ENCODE assay signal across 18 cellular contexts in genomic region chr1:41592451-41593125, GRCh38.
DNase-seq lines count a peak whose midpoint lies in the region; ATAC-seq and TF ChIP-seq lines count a peak whose summit lies in the region.
"Had no signal": no experiment of that assay in that cellular context is flagged by ENCODE, and none has a peak within 500 bp of the region (broad histone marks: within the 10 kb centered on the region; RNA-seq: fewer than 3 reads in every experiment).

No MANE protein-coding gene starts in this region.

- no peaks in the 10 kb centered on the region for H3K27me3 ChIP-seq in IMR-90 (ENCODE audit: control insufficient read depth, insufficient read depth, low read length)
- H3K27me3 ChIP-seq in upper lobe of left lung, result no peaks in the 10 kb centered on the region

- H3K36me3 ChIP-seq in IMR-90 (ENCODE audit: control insufficient read depth, insufficient read depth, low read length) (no peaks in the 10 kb centered on the region), upper lobe of left lung (no peaks in the 10 kb centered on the region)

- peaks cover 7% of the 10 kb centered on the region; the same call in 1 of the 2 replicates for H3K9me1 ChIP-seq in IMR-90 (ENCODE audit: insufficient read depth, low read length)

- TF ChIP-seq EP300 in upper lobe of left lung (IDR thresholded peaks at IDR 0.05), result no peak

- H3K23ac ChIP-seq in IMR-90 (ENCODE audit: low read depth, low read length), result no peak overlapping the region

- 92% methylated on average over 2 of the region's 5 CpGs; no CpG with 5 or more reads in 1 of the 2 experiments for WGBS in IMR-90 (ENCODE audit: extremely low coverage in 2 of 2, insufficient read length in 1 of 2), 2 experiments
- WGBS in upper lobe of left lung, 2 donors, result 96 to 99% methylated on average over 4 to 5 of the region's 5 CpGs

- 0 out of 2 replicates have a peak overlapping the region, but pooled peaks have one; percentile 16 for H2AK5ac ChIP-seq in IMR-90 (ENCODE audit: low read depth, low read length)

- H3K14ac ChIP-seq in IMR-90 (replicated peaks; ENCODE audit: low read depth, low read length), result no peak overlapping the region

- no peak overlapping the region for H2BK5ac ChIP-seq in IMR-90 (ENCODE audit: low read depth, low read length, poor library complexity, severe bottlenecking)

- H3K9ac ChIP-seq in IMR-90 (ENCODE audit: low read depth, low read length), result no peak overlapping the region

- peaks cover 6% of the 10 kb centered on the region in 2 experiments; a peak in 3 of 4 replicates for H3K79me1 ChIP-seq in IMR-90 (ENCODE audit: low read depth in 1 of 2, low read length in 2 of 2)

- H4K8ac ChIP-seq in IMR-90 (ENCODE audit: low read depth in 2 of 2, low read length in 2 of 2), result no peak overlapping the region

- H4K20me1 ChIP-seq in IMR-90 (ENCODE audit: insufficient read depth, low read length), result no peaks in the 10 kb centered on the region

- H2BK20ac ChIP-seq in IMR-90 (ENCODE audit: low read depth, low read length), result no peak overlapping the region

- no peaks in the 10 kb centered on the region for H3K9me3 ChIP-seq in IMR-90 (ENCODE audit: control insufficient read depth, insufficient read depth, low read length)
- H3K9me3 ChIP-seq in upper lobe of left lung, result no peaks in the 10 kb centered on the region
- H3K9me3 ChIP-seq: A549, Caco-2 had no signal

- no peak overlapping the region for H3K4me3 Mint-ChIP-seq in activated CD8-positive, alpha-beta memory T cell treated with anti-CD3 and anti-CD28 coated beads, Interleukin-2, amount 10 ng/mL, durations not matched to agents 7 days and 5 days
- H3K4me3 Mint-ChIP-seq: CD4-positive, alpha-beta T cell; GM23338 had no signal

- no peak overlapping the region for H3K56ac ChIP-seq in IMR-90 (ENCODE audit: extremely low read depth, insufficient read depth, low read length)

- no peak for TF ChIP-seq POLR2A in IMR-90 (IDR thresholded peaks at IDR 0.05; ENCODE audit: low read depth, low read length)
- no peak for TF ChIP-seq POLR2A in upper lobe of left lung (IDR thresholded peaks at IDR 0.05)

- H3K27ac ChIP-seq in IMR-90 (ENCODE audit: insufficient read depth, low read length) (no peak overlapping the region), upper lobe of left lung (no peak overlapping the region)
- H3K27ac ChIP-seq: 22Rv1, A549, C4-2B had no signal

- DNase-seq in activated CD8-positive, alpha-beta memory T cell treated with anti-CD3 and anti-CD28 coated beads, Interleukin-2, amount 10 ng/mL, durations not matched to agents 7 days and 5 days, result peak; percentile 25
- no peak for DNase-seq in activated CD8-positive, alpha-beta memory T cell treated with anti-CD3 and anti-CD28 coated beads for 24 hours
- DNase-seq in IMR-90 (no peak), islet precursor cell (peak; percentile 43), ureter (ENCODE audit: low spot score) (peak; percentile 29), upper lobe of left lung (no peak), retina (no peak)
- DNase-seq: AML-193; Caco-2; CD4-positive, alpha-beta T cell; DMS153; DMS79; GDM1; HCEC 1CT had no signal

- H2BK15ac ChIP-seq in IMR-90 (ENCODE audit: low read depth, low read length), result no peak overlapping the region

- no peak overlapping the region for H2BK120ac ChIP-seq in IMR-90 (ENCODE audit: low read depth, low read length)

- no peak overlapping the region for H4K5ac ChIP-seq in IMR-90 (ENCODE audit: low read depth, low read length)

- H3K4me1 Mint-ChIP-seq in activated CD8-positive, alpha-beta memory T cell treated with anti-CD3 and anti-CD28 coated beads, Interleukin-2, amount 10 ng/mL, durations not matched to agents 7 days and 5 days, result no peaks in the 10 kb centered on the region
- H3K4me1 Mint-ChIP-seq: GM23338 had no signal

- H3K4me3 ChIP-seq in IMR-90 (ENCODE audit: insufficient read depth, low read depth, low read length), result no peak overlapping the region
- no peak overlapping the region for H3K4me3 ChIP-seq in upper lobe of left lung
- H3K4me3 ChIP-seq: A549, GM23338 had no signal

- no TSS peak for BruUV-seq in IMR-90 (replicated peaks; lab: Mats Ljungman, UMichigan)

- no peak overlapping the region for H2AK9ac ChIP-seq in IMR-90 (replicated peaks; ENCODE audit: low read depth, low read length, poor library complexity)

- no peak overlapping the region for H3K4me2 ChIP-seq in IMR-90 (ENCODE audit: low read depth, low read length)
- H3K4me2 ChIP-seq: A549, GM23338 had no signal

- dilution Hi-C loops in IMR-90 (cut with HindIII; ENCODE audit: low sequenced_read_pairs, unreplicated experiment), result no loop called here

- no peak for TF ChIP-seq CTCF in IMR-90 (conservative IDR thresholded peaks at IDR 0.05; ENCODE audit: low read depth, low read length)
- no peak for TF ChIP-seq CTCF in upper lobe of left lung (IDR thresholded peaks at IDR 0.05)

- H3K27ac Mint-ChIP-seq in activated CD8-positive, alpha-beta memory T cell treated with anti-CD3 and anti-CD28 coated beads, Interleukin-2, amount 10 ng/mL, durations not matched to agents 7 days and 5 days, result no peak overlapping the region
- H3K27ac Mint-ChIP-seq: CD4-positive, alpha-beta T cell; GM23338 had no signal

- no peaks in the 10 kb centered on the region for H3K9me3 Mint-ChIP-seq in activated CD8-positive, alpha-beta memory T cell treated with anti-CD3 and anti-CD28 coated beads, Interleukin-2, amount 10 ng/mL, durations not matched to agents 7 days and 5 days (ENCODE audit: low read depth)
- H3K9me3 Mint-ChIP-seq: CD4-positive, alpha-beta T cell; GM23338 had no signal

- H2AFZ ChIP-seq in IMR-90 (replicated peaks; ENCODE audit: low read length, poor library complexity), result no peak overlapping the region
- H2AFZ ChIP-seq: GM23338 had no signal

- no peak overlapping the region for H3K18ac ChIP-seq in IMR-90 (ENCODE audit: low read depth, low read length)

- no peaks in the 10 kb centered on the region for H3K36me3 Mint-ChIP-seq in activated CD8-positive, alpha-beta memory T cell treated with anti-CD3 and anti-CD28 coated beads, Interleukin-2, amount 10 ng/mL, durations not matched to agents 7 days and 5 days

- H3K27me3 Mint-ChIP-seq in activated CD8-positive, alpha-beta memory T cell treated with anti-CD3 and anti-CD28 coated beads, Interleukin-2, amount 10 ng/mL, durations not matched to agents 7 days and 5 days, result no peaks in the 10 kb centered on the region
- H3K27me3 Mint-ChIP-seq: CD4-positive, alpha-beta T cell had no signal

- CTCF ChIA-PET in activated CD8-positive, alpha-beta memory T cell treated with anti-CD3 and anti-CD28 coated beads, Interleukin-2, amount 10 ng/mL, durations not matched to agents 7 days and 5 days (lab: Charles Lee), result no interaction called here
- CTCF ChIA-PET in IMR-90 (lab: Yijun Ruan, JAX), result no interaction called here

- H3K4ac ChIP-seq in IMR-90 (ENCODE audit: low read depth, low read length), result no peak overlapping the region

- in situ Hi-C loops in IMR-90 (cut with MboI; ENCODE audit: low sequenced_read_pairs), result no loop called here

- H3K4me1 ChIP-seq in IMR-90 (ENCODE audit: control insufficient read depth, insufficient read depth, low read length) (no peaks in the 10 kb centered on the region), upper lobe of left lung (no peaks in the 10 kb centered on the region)
- H3K4me1 ChIP-seq: A549, Caco-2 had no signal

- H4K91ac ChIP-seq in IMR-90 (ENCODE audit: insufficient read depth, low read depth, low read length), result no peak overlapping the region

- no peak for TF ChIP-seq RAD21 in IMR-90 (IDR thresholded peaks at IDR 0.05; ENCODE audit: low read length)

- ATAC-seq in activated CD8-positive, alpha-beta memory T cell treated with anti-CD3 and anti-CD28 coated beads, Interleukin-2, amount 10 ng/mL, durations not matched to agents 7 days and 5 days, result no peak
- ATAC-seq in IMR-90 (ENCODE audit: low read depth), result no peak
- ATAC-seq in upper lobe of left lung (ENCODE audit: low FRiP score in 2 of 2), result no peak
- ATAC-seq: A549, GM23338 had no signal

- POLR2A ChIA-PET in IMR-90 (lab: Charles Lee; ENCODE audit: unreplicated experiment), result no interaction called here

- intact Hi-C loops in IMR-90 (cut with micrococcal nuclease), result no loop called here

TF ChIP-seq in IMR-90, 13 proteins besides CTCF, POLR2A, EP300 and RAD21:
- TF ChIP-seq MXI1 (IDR thresholded peaks at IDR 0.05; ENCODE audit: borderline replicate concordance, low read depth, low read length) (no peak), USF2 (IDR thresholded peaks at IDR 0.05; ENCODE audit: low read depth, low read length) (no peak), CHD1 (IDR thresholded peaks at IDR 0.05; ENCODE audit: low read depth, low read length) (no peak), MAFK (IDR thresholded peaks at IDR 0.05; ENCODE audit: low read depth, low read length) (no peak), NFE2L2 (IDR thresholded peaks at IDR 0.05; ENCODE audit: low read depth, low read length) (no peak), MAZ (IDR thresholded peaks at IDR 0.05; ENCODE audit: borderline replicate concordance, low read depth, low read length) (no peak), RCOR1 (IDR thresholded peaks at IDR 0.05; ENCODE audit: insufficient replicate concordance, low read length) (no peak), BHLHE40 (IDR thresholded peaks at IDR 0.05; ENCODE audit: low read depth, low read length) (no peak), RFX5 (IDR thresholded peaks at IDR 0.05; ENCODE audit: low read depth, low read length) (no peak), SMC3 (IDR thresholded peaks at IDR 0.05; ENCODE audit: low read depth, low read length) (no peak), ELK1 (IDR thresholded peaks at IDR 0.05; ENCODE audit: borderline replicate concordance, low read depth, low read length) (no peak), CEBPB (IDR thresholded peaks at IDR 0.05; ENCODE audit: low read depth, low read length) (no peak), FOS (IDR thresholded peaks at IDR 0.05; ENCODE audit: low read depth, low read length) (no peak)

Comparison
In these comparisons a context has a peak if more than half of its experiments do, and no peak if none do; other contexts are left out.
1. DNase-seq: peak in activated CD8-positive, alpha-beta memory T cell treated with anti-CD3 and anti-CD28 coated beads, Interleukin-2, amount 10 ng/mL, durations not matched to agents 7 days and 5 days (single experiment), islet precursor cell (single experiment) and ureter (single experiment); none in activated CD8-positive, alpha-beta memory T cell treated with anti-CD3 and anti-CD28 coated beads for 24 hours (single experiment), IMR-90 (single experiment), upper lobe of left lung (0 of 2) and retina (single experiment).